Comparison of ENCODE assay signal across 18 cellular contexts in the genomic region with DNA sequence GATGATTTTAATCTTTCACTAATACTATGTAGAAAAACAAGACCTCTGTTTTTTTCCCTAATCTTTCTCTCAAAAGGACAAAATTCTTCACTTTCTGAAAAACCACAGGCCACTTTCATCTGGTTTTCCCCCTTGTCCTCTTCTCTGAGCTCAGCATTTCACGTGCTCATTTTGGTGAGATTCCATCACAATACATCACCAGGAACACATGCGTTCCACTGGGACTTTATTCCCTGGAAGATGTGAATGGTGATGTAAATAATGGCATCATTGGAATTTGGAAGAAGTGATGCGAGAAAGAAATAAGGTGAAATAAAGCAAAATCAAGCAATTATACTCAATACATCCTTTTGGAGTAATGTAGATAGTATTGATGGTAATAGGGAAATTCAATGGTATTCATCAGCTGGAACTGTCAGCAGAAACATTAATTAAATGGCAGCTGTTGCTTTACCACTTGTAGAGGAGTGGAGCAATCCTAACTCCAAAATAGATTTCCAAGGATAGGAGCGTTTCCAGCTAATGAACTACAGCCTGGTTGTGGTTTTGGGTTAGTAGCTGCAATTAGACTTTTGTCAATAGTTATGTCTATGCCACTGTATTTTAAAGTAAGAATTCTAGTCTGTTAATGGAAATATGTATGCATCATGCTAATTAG. TPM values are rescaled to one million over a fixed set of nuclear protein-coding genes. Genes with fewer than 3 reads are reported as not detected.
DNase-seq lines count a peak whose midpoint lies in the region; ATAC-seq and TF ChIP-seq lines count a peak whose summit lies in the region.
"Had no signal": no experiment of that assay in that cellular context is flagged by ENCODE, and none has a peak within 500 bp of the region (broad histone marks: within the 10 kb centered on the region; RNA-seq: fewer than 3 reads in every experiment).

No MANE protein-coding gene starts in this region.

- H3F3A ChIP-seq in smooth muscle cell (ENCODE audit: low read depth), result peaks cover 7% of the 10 kb centered on the region
- H3F3A ChIP-seq in GM23338 (replicated peaks; ENCODE audit: low read depth), result no peaks in the 10 kb centered on the region

- no peak overlapping the region for H3K4me2 ChIP-seq in smooth muscle cell
- no peak overlapping the region for H3K4me2 ChIP-seq in GM23338

- H3K9me3 ChIP-seq in cardiac muscle cell (ENCODE audit: low read depth) (no peaks in the 10 kb centered on the region), smooth muscle cell (replicated peaks; ENCODE audit: low read depth) (no peaks in the 10 kb centered on the region), left lung (no peaks in the 10 kb centered on the region)
- H3K9me3 ChIP-seq: tibial nerve had no signal

- H3K4me3 Mint-ChIP-seq in GM23338, result no peak overlapping the region
- H3K4me3 Mint-ChIP-seq: naive B cell; T-helper 1 cell treated with Interleukin-12 subunit alpha and Interleukin-12 subunit beta and Interleukin-4 antibody, amounts not matched to agents 30 μg/mL and 1 μg/mL, for 36 hours had no signal

- H3K9me3 Mint-ChIP-seq in GM23338, result no peaks in the 10 kb centered on the region
- H3K9me3 Mint-ChIP-seq: naive B cell; T-helper 1 cell treated with Interleukin-12 subunit alpha and Interleukin-12 subunit beta and Interleukin-4 antibody, amounts not matched to agents 30 μg/mL and 1 μg/mL, for 36 hours had no signal

- H3K79me2 ChIP-seq in smooth muscle cell (ENCODE audit: low read depth) (peaks cover 23% of the 10 kb centered on the region), GM23338 (replicated peaks; ENCODE audit: insufficient read depth) (no peaks in the 10 kb centered on the region)

- no peaks in the 10 kb centered on the region for H3K9me2 ChIP-seq in GM23338 (ENCODE audit: insufficient read depth)

- H3K27me3 ChIP-seq in cardiac muscle cell, result no peaks in the 10 kb centered on the region
- no peaks in the 10 kb centered on the region for H3K27me3 ChIP-seq in smooth muscle cell (ENCODE audit: low read depth)
- H3K27me3 ChIP-seq in left lung, result no peaks in the 10 kb centered on the region
- H3K27me3 ChIP-seq in GM23338 (ENCODE audit: insufficient read depth), result no peaks in the 10 kb centered on the region
- H3K27me3 ChIP-seq: tibial nerve had no signal

- peaks cover 22% of the 10 kb centered on the region for H3K4me1 Mint-ChIP-seq in GM23338
- H3K4me1 Mint-ChIP-seq: naive B cell had no signal

- H3K4me3 ChIP-seq in cardiac muscle cell, result no peak overlapping the region
- no peak overlapping the region for H3K4me3 ChIP-seq in smooth muscle cell
- no peak overlapping the region for H3K4me3 ChIP-seq in left lung
- no peak overlapping the region for H3K4me3 ChIP-seq in GM23338
- H3K4me3 ChIP-seq: tibial nerve had no signal

- H4K20me1 ChIP-seq in smooth muscle cell (ENCODE audit: low read depth) (no peaks in the 10 kb centered on the region), GM23338 (replicated peaks; ENCODE audit: insufficient read depth) (no peaks in the 10 kb centered on the region)

- intact Hi-C loops in left lung (cut with DNase I), result no loop called here

- H3K4me1 ChIP-seq in cardiac muscle cell (ENCODE audit: low read depth) (peaks cover 58% of the 10 kb centered on the region), smooth muscle cell (ENCODE audit: low read depth) (peaks cover 7% of the 10 kb centered on the region), left lung (peaks cover 13 to 20% of the 10 kb centered on the region in 2 donors), GM23338 (ENCODE audit: insufficient read depth) (peaks cover 7% of the 10 kb centered on the region)

- H3K36me3 ChIP-seq in cardiac muscle cell (peaks cover 5% of the 10 kb centered on the region), smooth muscle cell (ENCODE audit: low read depth) (no peaks in the 10 kb centered on the region), left lung (no peaks in the 10 kb centered on the region), GM23338 (ENCODE audit: insufficient read depth) (no peaks in the 10 kb centered on the region)
- H3K36me3 ChIP-seq: tibial nerve had no signal

- H3K27ac ChIP-seq in cardiac muscle cell (peak overlapping the region; percentile 11), smooth muscle cell (ENCODE audit: low read depth) (peak overlapping the region; percentile 62), left lung (peak overlapping the region in 1 of 2 donors; percentile 16), GM23338 (ENCODE audit: low read depth) (no peak overlapping the region)

- H2AFZ ChIP-seq in smooth muscle cell (ENCODE audit: low read depth) (no peak overlapping the region), GM23338 (no peak overlapping the region)

- no peak overlapping the region for H3K9ac ChIP-seq in smooth muscle cell (ENCODE audit: low read depth)

- DNase-seq in EL, result peak; percentile 59
- peak; percentile 73 for DNase-seq in astrocyte of the hippocampus (ENCODE audit: low read depth, low spot score)
- peak in 1 of 2 donors; percentile 68 for DNase-seq in cardiac muscle cell (ENCODE audit: low read depth in 1 of 2, low spot score in 1 of 2)
- no peak for DNase-seq in smooth muscle cell (lab: John Stamatoyannopoulos, UW; ENCODE audit: unreplicated experiment)
- DNase-seq in left lung, result no peak
- DNase-seq in activated CD4-positive, CD25-positive, alpha-beta regulatory T cell (lab: John Stamatoyannopoulos, UW), result no peak
- DNase-seq in GM23338 (ENCODE audit: low spot score), result no peak
- DNase-seq in stimulated activated CD4-positive, alpha-beta T cell treated with anti-CD3 and anti-CD28 coated beads, Interleukin-4, amount 100 ng/mL, for 1 hour, result no peak
- DNase-seq: activated naive CD4-positive, alpha-beta T cell treated with Interleukin-2 at 50 U/mL for 16 hours; central memory CD4-positive, alpha-beta T cell; hippocampal formation; naive B cell; NCI-H2107; NCI-H82; stimulated activated CD4-positive, alpha-beta T cell treated with anti-CD3 and anti-CD28 coated beads, Interleukin-1b, Interleukin-23, amount 100 ng/mL, for 48 hours had no signal

- TF ChIP-seq CTCF in cardiac muscle cell (IDR thresholded peaks at IDR 0.05; ENCODE audit: low read depth, low read length) (no peak), smooth muscle cell (IDR thresholded peaks at IDR 0.05; ENCODE audit: borderline replicate concordance, insufficient read depth, poor library complexity, severe bottlenecking) (no peak), left lung (IDR thresholded peaks at IDR 0.05) (no peak), GM23338 (conservative IDR thresholded peaks at IDR 0.05; ENCODE audit: low read depth in 2 of 2) (no peak)

- no peak overlapping the region for H3K27ac Mint-ChIP-seq in GM23338
- H3K27ac Mint-ChIP-seq: naive B cell; progenitor cell of endocrine pancreas; T-helper 1 cell treated with Interleukin-12 subunit alpha and Interleukin-12 subunit beta and Interleukin-4 antibody, amounts not matched to agents 30 μg/mL and 1 μg/mL, for 36 hours had no signal

- ATAC-seq in left lung, result no peak
- no peak for ATAC-seq in GM23338

- H3K36me3 Mint-ChIP-seq in GM23338 (ENCODE audit: low read depth), result no peaks in the 10 kb centered on the region
- H3K36me3 Mint-ChIP-seq: naive B cell had no signal

- no peaks in the 10 kb centered on the region for H3K27me3 Mint-ChIP-seq in GM23338 (ENCODE audit: insufficient read depth, low read depth, poor library complexity)
- H3K27me3 Mint-ChIP-seq: progenitor cell of endocrine pancreas had no signal

- 46% methylated on average over 4 of the region's 4 CpGs for WGBS in smooth muscle cell (ENCODE audit: low lambda C conversion rate)

TF ChIP-seq in GM23338, 12 proteins besides CTCF, POLR2A, EP300 and RAD21 (continues in another document):
- TF ChIP-seq, protein P1, sequence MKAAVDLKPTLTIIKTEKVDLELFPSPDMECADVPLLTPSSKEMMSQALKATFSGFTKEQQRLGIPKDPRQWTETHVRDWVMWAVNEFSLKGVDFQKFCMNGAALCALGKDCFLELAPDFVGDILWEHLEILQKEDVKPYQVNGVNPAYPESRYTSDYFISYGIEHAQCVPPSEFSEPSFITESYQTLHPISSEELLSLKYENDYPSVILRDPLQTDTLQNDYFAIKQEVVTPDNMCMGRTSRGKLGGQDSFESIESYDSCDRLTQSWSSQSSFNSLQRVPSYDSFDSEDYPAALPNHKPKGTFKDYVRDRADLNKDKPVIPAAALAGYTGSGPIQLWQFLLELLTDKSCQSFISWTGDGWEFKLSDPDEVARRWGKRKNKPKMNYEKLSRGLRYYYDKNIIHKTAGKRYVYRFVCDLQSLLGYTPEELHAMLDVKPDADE (IDR thresholded peaks at IDR 0.05), result no peak
- no peak for TF ChIP-seq CREB1 (CRISPR knock-in tag; IDR thresholded peaks at IDR 0.05; ENCODE audit: low read depth)
- TF ChIP-seq ZNF331 (CRISPR knock-in tag; IDR thresholded peaks at IDR 0.05; ENCODE audit: low read depth), result no peak
- no peak for TF ChIP-seq ZNF114 (CRISPR knock-in tag; IDR thresholded peaks at IDR 0.05)
- no peak for TF ChIP-seq EZH2phosphoT487 (IDR thresholded peaks at IDR 0.05; ENCODE audit: unreplicated experiment)
- no peak for TF ChIP-seq POLR2AphosphoS5 (IDR thresholded peaks at IDR 0.05; ENCODE audit: low read depth)

RNA-seq across cellular contexts. Expression of a gene that starts 11.5 kb away (rescaled TPM):
- total RNA-seq in cardiac muscle cell (56.8 and 107 TPM in 2 replicates), smooth muscle cell (3.5 and 4.4 TPM in 2 replicates), left lung (10 to 100 TPM; 14.4 to 25.7 TPM)
- polyA plus RNA-seq in cardiac muscle cell (64.8 and 84.7 TPM in 2 replicates), smooth muscle cell (2.1 and 3.0 TPM in 2 replicates), GM23338 (2016; fragmentation: Nextera tagmentation; extraction: Ambion mirVana) (4.7 and 6.4 TPM in 2 replicates)
- total RNA-seq in GM23338 (2014; rRNA removed; shearing (Covaris generic)), result 3.4 and 3.7 TPM in 2 replicates

Comparison
In these comparisons a context has a peak if more than half of its experiments do, and no peak if none do; other contexts are left out.
1. DNase-seq: peak in EL (single experiment) and astrocyte of the hippocampus (single experiment); none in smooth muscle cell (single experiment), left lung (0 of 2), activated CD4-positive, CD25-positive, alpha-beta regulatory T cell (0 of 4), GM23338 (single experiment) and stimulated activated CD4-positive, alpha-beta T cell treated with anti-CD3 and anti-CD28 coated beads, Interleukin-4, amount 100 ng/mL, for 1 hour (single experiment).